20 cellular contexts compared by ENCODE assay signal in genomic region chr4:39323836-39324235, GRCh38.
"Had no signal": no experiment of that assay in that cellular context is flagged by ENCODE, and none has a peak within 500 bp of the region (broad histone marks: within the 10 kb centered on the region; RNA-seq: fewer than 3 reads in every experiment).

No MANE protein-coding gene starts in this region.

- H3K27me3 ChIP-seq: breast epithelium, right atrium auricular region, suprapubic skin, upper lobe of right lung had no signal

- H3K9ac ChIP-seq: SK-N-SH had no signal

- H3K4me3 ChIP-seq: breast epithelium, mucosa of descending colon, right atrium auricular region, smooth muscle cell, suprapubic skin, upper lobe of right lung had no signal

- H3K27ac ChIP-seq: breast epithelium, right atrium auricular region, suprapubic skin, upper lobe of right lung had no signal

- FAIRE-seq: colon had no signal

- H3K4me2 ChIP-seq: SK-N-SH, smooth muscle cell had no signal

- H3K4me1 ChIP-seq: breast epithelium, right atrium auricular region, suprapubic skin, upper lobe of right lung had no signal

- DNase-seq: activated CD4-positive, alpha-beta T cell treated with anti-CD3 and anti-CD28 coated beads, Interleukin-2, amount 10 ng/mL, durations not matched to agents 7 days and 5 days; activated effector memory CD4-positive, alpha-beta T cell treated with anti-CD3 and anti-CD28 coated beads, Interleukin-2, amount 50 U/mL, for 16 hours; aorta; effector CD4-positive, alpha-beta T cell; immature natural killer cell; left colon; mucosa of descending colon; naive thymus-derived CD8-positive, alpha-beta T cell; posterior cingulate gyrus; SK-N-SH; stimulated activated CD4-positive, alpha-beta T cell treated with anti-CD3 and anti-CD28 coated beads, Interleukin-2, amount 100 ng/mL, for 24 hours; stimulated activated naive CD4-positive, alpha-beta T cell; T-helper 1 cell; upper lobe of right lung had no signal

- H3K36me3 ChIP-seq: breast epithelium had no signal

- ATAC-seq: activated naive CD4-positive, alpha-beta T cell treated with anti-CD3 and anti-CD28 coated beads, Interleukin-2, amount 50 U/mL, for 72 hours; naive thymus-derived CD8-positive, alpha-beta T cell; upper lobe of right lung had no signal

- H3K9me3 ChIP-seq: breast epithelium, mucosa of descending colon, right atrium auricular region, SK-N-SH, suprapubic skin, upper lobe of right lung had no signal
